In the genomic region with DNA sequence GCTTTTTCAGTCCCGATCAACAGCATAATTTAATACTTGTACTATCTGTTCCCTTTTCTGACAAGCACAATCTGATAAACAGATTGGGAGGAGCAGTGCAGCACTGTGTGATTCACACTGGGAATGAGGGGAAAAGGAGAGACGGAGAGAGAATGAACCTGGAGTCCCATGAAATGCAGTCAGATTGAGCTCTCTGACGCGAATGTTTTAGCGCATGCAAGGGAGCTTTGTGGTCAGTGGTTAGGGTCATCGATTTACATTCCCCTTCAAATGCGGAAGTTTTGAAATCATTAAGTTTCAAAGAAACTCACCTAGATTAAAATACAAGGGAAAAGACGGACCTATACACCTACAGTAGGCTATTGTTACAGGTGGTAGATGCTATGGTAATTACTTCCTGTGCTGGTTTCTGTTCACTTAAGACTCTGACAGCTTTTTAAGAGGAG, we compare ENCODE assay signal across 1 cellular context.
TF ChIP-seq lines count a peak whose summit lies in the region.

No MANE protein-coding gene starts in this region.

TF ChIP-seq in GM23338, 12 proteins besides CTCF, POLR2A, EP300 and RAD21 (continued from another document):
- TF ChIP-seq, protein P1, sequence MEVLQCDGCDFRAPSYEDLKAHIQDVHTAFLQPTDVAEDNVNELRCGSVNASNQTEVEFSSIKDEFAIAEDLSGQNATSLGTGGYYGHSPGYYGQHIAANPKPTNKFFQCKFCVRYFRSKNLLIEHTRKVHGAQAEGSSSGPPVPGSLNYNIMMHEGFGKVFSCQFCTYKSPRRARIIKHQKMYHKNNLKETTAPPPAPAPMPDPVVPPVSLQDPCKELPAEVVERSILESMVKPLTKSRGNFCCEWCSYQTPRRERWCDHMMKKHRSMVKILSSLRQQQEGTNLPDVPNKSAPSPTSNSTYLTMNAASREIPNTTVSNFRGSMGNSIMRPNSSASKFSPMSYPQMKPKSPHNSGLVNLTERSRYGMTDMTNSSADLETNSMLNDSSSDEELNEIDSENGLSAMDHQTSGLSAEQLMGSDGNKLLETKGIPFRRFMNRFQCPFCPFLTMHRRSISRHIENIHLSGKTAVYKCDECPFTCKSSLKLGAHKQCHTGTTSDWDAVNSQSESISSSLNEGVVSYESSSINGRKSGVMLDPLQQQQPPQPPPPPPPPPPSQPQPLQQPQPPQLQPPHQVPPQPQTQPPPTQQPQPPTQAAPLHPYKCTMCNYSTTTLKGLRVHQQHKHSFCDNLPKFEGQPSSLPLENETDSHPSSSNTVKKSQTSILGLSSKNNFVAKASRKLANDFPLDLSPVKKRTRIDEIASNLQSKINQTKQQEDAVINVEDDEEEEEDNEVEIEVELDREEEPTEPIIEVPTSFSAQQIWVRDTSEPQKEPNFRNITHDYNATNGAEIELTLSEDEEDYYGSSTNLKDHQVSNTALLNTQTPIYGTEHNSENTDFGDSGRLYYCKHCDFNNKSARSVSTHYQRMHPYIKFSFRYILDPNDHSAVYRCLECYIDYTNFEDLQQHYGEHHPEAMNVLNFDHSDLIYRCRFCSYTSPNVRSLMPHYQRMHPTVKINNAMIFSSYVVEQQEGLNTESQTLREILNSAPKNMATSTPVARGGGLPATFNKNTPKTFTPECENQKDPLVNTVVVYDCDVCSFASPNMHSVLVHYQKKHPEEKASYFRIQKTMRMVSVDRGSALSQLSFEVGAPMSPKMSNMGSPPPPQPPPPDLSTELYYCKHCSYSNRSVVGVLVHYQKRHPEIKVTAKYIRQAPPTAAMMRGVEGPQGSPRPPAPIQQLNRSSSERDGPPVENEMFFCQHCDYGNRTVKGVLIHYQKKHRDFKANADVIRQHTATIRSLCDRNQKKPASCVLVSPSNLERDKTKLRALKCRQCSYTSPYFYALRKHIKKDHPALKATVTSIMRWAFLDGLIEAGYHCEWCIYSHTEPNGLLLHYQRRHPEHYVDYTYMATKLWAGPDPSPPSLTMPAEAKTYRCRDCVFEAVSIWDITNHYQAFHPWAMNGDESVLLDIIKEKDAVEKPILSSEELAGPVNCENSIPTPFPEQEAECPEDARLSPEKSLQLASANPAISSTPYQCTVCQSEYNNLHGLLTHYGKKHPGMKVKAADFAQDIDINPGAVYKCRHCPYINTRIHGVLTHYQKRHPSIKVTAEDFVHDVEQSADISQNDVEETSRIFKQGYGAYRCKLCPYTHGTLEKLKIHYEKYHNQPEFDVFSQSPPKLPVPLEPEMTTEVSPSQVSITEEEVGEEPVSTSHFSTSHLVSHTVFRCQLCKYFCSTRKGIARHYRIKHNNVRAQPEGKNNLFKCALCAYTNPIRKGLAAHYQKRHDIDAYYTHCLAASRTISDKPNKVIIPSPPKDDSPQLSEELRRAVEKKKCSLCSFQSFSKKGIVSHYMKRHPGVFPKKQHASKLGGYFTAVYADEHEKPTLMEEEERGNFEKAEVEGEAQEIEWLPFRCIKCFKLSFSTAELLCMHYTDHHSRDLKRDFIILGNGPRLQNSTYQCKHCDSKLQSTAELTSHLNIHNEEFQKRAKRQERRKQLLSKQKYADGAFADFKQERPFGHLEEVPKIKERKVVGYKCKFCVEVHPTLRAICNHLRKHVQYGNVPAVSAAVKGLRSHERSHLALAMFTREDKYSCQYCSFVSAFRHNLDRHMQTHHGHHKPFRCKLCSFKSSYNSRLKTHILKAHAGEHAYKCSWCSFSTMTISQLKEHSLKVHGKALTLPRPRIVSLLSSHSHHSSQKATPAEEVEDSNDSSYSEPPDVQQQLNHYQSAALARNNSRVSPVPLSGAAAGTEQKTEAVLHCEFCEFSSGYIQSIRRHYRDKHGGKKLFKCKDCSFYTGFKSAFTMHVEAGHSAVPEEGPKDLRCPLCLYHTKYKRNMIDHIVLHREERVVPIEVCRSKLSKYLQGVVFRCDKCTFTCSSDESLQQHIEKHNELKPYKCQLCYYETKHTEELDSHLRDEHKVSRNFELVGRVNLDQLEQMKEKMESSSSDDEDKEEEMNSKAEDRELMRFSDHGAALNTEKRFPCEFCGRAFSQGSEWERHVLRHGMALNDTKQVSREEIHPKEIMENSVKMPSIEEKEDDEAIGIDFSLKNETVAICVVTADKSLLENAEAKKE (CRISPR knock-in tag; IDR thresholded peaks at IDR 0.05): no peak
- no peak for TF ChIP-seq POLR2AphosphoS5 (IDR thresholded peaks at IDR 0.05; ENCODE audit: low read depth)
TF ChIP-seq in GM23338: peak in this region for 0.
